19 cellular contexts compared by ENCODE assay signal in the genomic region with DNA sequence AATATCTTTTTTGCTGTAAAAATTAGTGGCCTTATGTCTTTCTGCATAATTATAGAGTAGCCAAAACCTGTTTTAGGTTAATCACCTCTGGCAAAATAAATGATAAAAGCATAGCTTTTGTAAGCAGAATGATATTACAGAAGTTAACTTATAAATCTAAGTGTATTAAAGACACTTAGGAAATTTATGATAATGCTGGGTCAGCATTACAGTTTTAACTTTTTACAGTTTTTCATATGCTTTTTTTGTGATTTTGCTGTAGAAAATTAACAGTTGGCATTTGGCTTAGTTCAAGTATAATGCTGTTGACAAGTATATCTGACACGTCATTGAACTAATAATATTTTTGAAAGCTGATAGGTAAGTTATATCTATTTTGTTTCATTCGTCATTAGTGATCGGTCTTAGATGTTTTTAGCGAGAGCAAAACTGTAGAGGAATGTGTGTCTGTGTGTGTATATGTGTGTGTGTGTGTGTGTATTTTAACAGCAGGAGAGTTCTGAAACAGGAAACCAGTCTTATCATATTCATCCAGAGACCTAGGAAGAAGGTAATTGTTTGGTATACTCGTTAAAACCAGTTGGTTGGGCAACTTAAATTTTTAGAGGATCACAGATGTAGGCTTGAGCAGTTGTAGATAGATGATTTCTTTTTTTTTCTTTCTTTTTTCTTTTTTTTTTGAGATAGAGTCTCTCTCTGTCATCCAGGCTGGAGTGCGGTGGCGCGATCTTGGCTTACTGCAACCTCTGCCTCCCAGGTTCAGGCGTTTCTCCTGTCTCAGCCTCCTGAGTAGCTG. TPM values are rescaled to one million over a fixed set of nuclear protein-coding genes. Genes with fewer than 3 reads are reported as not detected.
A peak's percentile ranks its signal among the peaks of the same experiment; 100 is the strongest.
DNase-seq lines count a peak whose midpoint lies in the region; ATAC-seq, FAIRE-seq and TF ChIP-seq lines count a peak whose summit lies in the region.
"Had no signal": no experiment of that assay in that cellular context is flagged by ENCODE, and none has a peak within 500 bp of the region (broad histone marks: within the 10 kb centered on the region; RNA-seq: fewer than 3 reads in every experiment).

No MANE protein-coding gene starts in this region.

- SMC1A ChIA-PET in GM12878 (lab: Charles Lee; ENCODE audit: uncharacterized antibody, unreplicated experiment): interaction anchor here (0.6 to 2.1 kb wide), 5 partner anchors 27 to 57 kb away, joined by 3 to 6 read pairs (median 3); no protein-coding TSS in a partner anchor

- TF ChIP-seq EP300 in GM12878 (IDR thresholded peaks at IDR 0.05; ENCODE audit: borderline replicate concordance in 1 of 2, control insufficient read depth in 1 of 2, low read depth in 2 of 2, low read length in 2 of 2): no peak

- peaks cover 0 to 19% of the 10 kb centered on the region in 2 experiments; a peak in 2 of 4 replicates for H3K36me3 ChIP-seq in GM12878 (ENCODE audit: control insufficient read depth in 2 of 2, insufficient read depth in 2 of 2, low read length in 1 of 2)
- no peaks in the 10 kb centered on the region for H3K36me3 ChIP-seq in mesendoderm (ENCODE audit: control insufficient read depth, insufficient read depth, low read length)
- H3K36me3 ChIP-seq: ascending aorta had no signal

- peak; percentile 58 for DNase-seq in CMK (ENCODE audit: low read depth)
- DNase-seq in KG1 (lab: John Stamatoyannopoulos, UW): peak; percentile 48
- DNase-seq in GM12878 (ENCODE audit: low read depth, low spot score): no peak
- peak; percentile 22 for DNase-seq in mesendoderm
- no peak for DNase-seq in NCI-H2081 (lab: John Stamatoyannopoulos, UW)
- DNase-seq in NCI-H1092 treated with DMSO at 0.1 percent for 48 hours (lab: John Stamatoyannopoulos, UW): no peak
- DNase-seq in globus pallidus (ENCODE audit: low spot score): no peak
- no peak for DNase-seq in stimulated activated CD4-positive, alpha-beta T cell treated with anti-CD3 and anti-CD28 coated beads, Interleukin-4, amount 100 ng/mL, for 24 hours
- DNase-seq: activated CD4-positive, alpha-beta T cell treated with anti-CD3 and anti-CD28 coated beads, Interleukin-2, amount 50 U/mL, for 1 hour; effector memory CD4-positive, alpha-beta T cell; EL; kidney glomerular epithelial cell; MG63; NCI-H345; stimulated activated CD4-positive, alpha-beta T cell treated with anti-CD3 and anti-CD28 coated beads, Interleukin-2, amount 100 ng/mL, for 24 hours; T-helper 1 cell had no signal

- FAIRE-seq in GM12878 (lab: Jason Lieb, UNC): no peak
- FAIRE-seq: urothelium cell line had no signal

- H3K27me3 ChIP-seq in GM12878 (replicated peaks in 1 of 2; ENCODE audit: control insufficient read depth in 2 of 2, insufficient read depth in 2 of 2, low read length in 1 of 2) (no peaks in the 10 kb centered on the region), mesendoderm (ENCODE audit: insufficient read depth, low read length, poor library complexity) (no peaks in the 10 kb centered on the region)
- H3K27me3 ChIP-seq: ascending aorta, BLaER1, MG63 had no signal

- no peak overlapping the region for H2BK120ac ChIP-seq in mesendoderm (ENCODE audit: low read depth, low read length)

- RAD21 ChIA-PET in GM12878 (lab: Charles Lee; ENCODE audit: unreplicated experiment): no interaction called here

- no peak overlapping the region for H2AK5ac ChIP-seq in mesendoderm (ENCODE audit: low read length)

- in situ Hi-C loops in GM12878 (cut with MboI): no loop called here

- no peak for TF ChIP-seq CTCF in GM12878 (IDR thresholded peaks at IDR 0.05 in 2 of 3, conservative IDR thresholded peaks at IDR 0.05 in 1 of 3; ENCODE audit: control insufficient read depth in 2 of 3, extremely low read depth in 1 of 3, insufficient read depth in 1 of 3, low read depth in 3 of 3, low read length in 3 of 3)

- H3K4me2 ChIP-seq in GM12878 (ENCODE audit: control insufficient read depth, insufficient read depth) (0 out of 2 replicates have a peak overlapping the region, but pooled peaks have one; percentile 22), mesendoderm (ENCODE audit: low read length) (no peak overlapping the region)
- H3K4me2 ChIP-seq: BLaER1 had no signal

- H2AFZ ChIP-seq in GM12878 (ENCODE audit: control insufficient read depth, low read depth, low read length): no peak overlapping the region

- H3K9ac ChIP-seq in GM12878 (ENCODE audit: control insufficient read depth, insufficient read depth, low read length) (no peak overlapping the region), mesendoderm (ENCODE audit: low read length) (no peak overlapping the region)
- H3K9ac ChIP-seq: BLaER1 had no signal

- ATAC-seq in GM12878: no peak

- H3K4me3 ChIP-seq in GM12878: no peak overlapping the region
- H3K4me3 ChIP-seq in mesendoderm (ENCODE audit: low read length): no peak overlapping the region
- H3K4me3 ChIP-seq: ascending aorta, BLaER1, MG63 had no signal

- peaks cover 93% of the 10 kb centered on the region for H3K79me2 ChIP-seq in GM12878 (ENCODE audit: control insufficient read depth, insufficient read depth, low read length)
- H3K79me2 ChIP-seq in mesendoderm (ENCODE audit: control insufficient read depth, insufficient read depth, low read length): no peaks in the 10 kb centered on the region

- intact Hi-C loops in GM12878 (cut with micrococcal nuclease; ENCODE audit: unreplicated experiment): no loop called here

- TF ChIP-seq POLR2A in GM12878 (IDR thresholded peaks at IDR 0.05; ENCODE audit: low read depth, low read length): no peak

- no peak overlapping the region for H4K8ac ChIP-seq in mesendoderm (ENCODE audit: low read depth, low read length)

- no peak overlapping the region for H4K5ac ChIP-seq in mesendoderm (ENCODE audit: low read length)

- no peaks in the 10 kb centered on the region; the same call in 1 of the 2 replicates for H4K20me1 ChIP-seq in GM12878 (ENCODE audit: control insufficient read depth, insufficient read depth)

- no peak overlapping the region for H2BK15ac ChIP-seq in mesendoderm (replicated peaks; ENCODE audit: low read depth)

- no peak overlapping the region for H3K23ac ChIP-seq in mesendoderm (ENCODE audit: low read length)

- BruUV-seq in GM12878 (replicated peaks; lab: Mats Ljungman, UMichigan): no TSS peak

- H3K4me1 ChIP-seq in GM12878 (ENCODE audit: control insufficient read depth, insufficient read depth, low read length) (no peaks in the 10 kb centered on the region), mesendoderm (ENCODE audit: control insufficient read depth, low read depth, low read length) (no peaks in the 10 kb centered on the region)
- H3K4me1 ChIP-seq: BLaER1 had no signal

- TF ChIP-seq RAD21 in GM12878 (IDR thresholded peaks at IDR 0.05; ENCODE audit: insufficient read depth, low read depth, low read length): no peak

- no peak overlapping the region for H3K18ac ChIP-seq in mesendoderm (ENCODE audit: low read length)

- H3K27ac ChIP-seq in GM12878 (ENCODE audit: control insufficient read depth, insufficient read depth): no peak overlapping the region
- H3K27ac ChIP-seq in mesendoderm (ENCODE audit: low read depth, low read length): no peak overlapping the region
- H3K27ac ChIP-seq: ascending aorta, BLaER1 had no signal

- no peak overlapping the region for H3K56ac ChIP-seq in mesendoderm (ENCODE audit: low read length)

- no peak overlapping the region for H3K4ac ChIP-seq in mesendoderm (ENCODE audit: low read depth, low read length)

- no peaks in the 10 kb centered on the region for H3K79me1 ChIP-seq in mesendoderm (ENCODE audit: low read length)

- POLR2A ChIA-PET in GM12878 (lab: Charles Lee): interaction anchor here (2.9 kb wide), 1 partner anchor 16 kb away, joined by 7 read pairs; a partner anchor contains a TSS

- CTCF ChIA-PET in GM12878 (lab: Yijun Ruan, JAX): no interaction called here

- peaks cover 14% of the 10 kb centered on the region for H3K9me3 ChIP-seq in GM12878 (replicated peaks; ENCODE audit: control insufficient read depth, insufficient read depth, low read length)
- H3K9me3 ChIP-seq: ascending aorta, MG63 had no signal

- WGBS in GM12878 (ENCODE audit: insufficient coverage, insufficient replicate concordance, low lambda C conversion rate, missing lambda C conversion rate): 91% methylated on average over 9 of the region's 9 CpGs
- no CpG with 5 or more reads among the region's 9 CpGs for WGBS in mesendoderm (ENCODE audit: extremely low coverage, insufficient coverage, low lambda C conversion rate)

- no peak overlapping the region for H2BK5ac ChIP-seq in mesendoderm (ENCODE audit: low read length)

RNA-seq across cellular contexts. Expression of a gene that starts 15.4 kb away (rescaled TPM):
- total RNA-seq in GM12878 (2013; cell fraction: nucleolus; rRNA removed): 856 and 868 TPM in 2 replicates
- total RNA-seq in GM12878 (2014; rRNA removed) (83.1 and 113 TPM in 2 replicates), GM12878 (2014; rRNA removed; fragmentation: Illumina TruSeq; extraction: Trizol) (175 and 183 TPM in 2 replicates), GM12878 (2021) (87.5 and 94.9 TPM in 2 replicates)
- 24.4 TPM for polyA plus RNA-seq in GM12878 (2011; ENCODE audit: low read depth)
- polyA plus RNA-seq in GM12878 (2011; rRNA removed) (94.3 and 180 TPM in 2 replicates), GM12878 (2014; fragmentation: Illumina TruSeq; extraction: Trizol) (53.0 and 67.7 TPM in 2 replicates), GM12878 (2014; fragmentation: Nextera tagmentation; extraction: Ambion mirVana) (10 to 100 TPM; 26.1 to 59.5 TPM), GM12878 (2014; rRNA removed) (35.0 and 45.0 TPM in 2 replicates), GM12878 (2016; fragmentation: Nextera tagmentation; extraction: Ambion mirVana) (10 to 100 TPM; 49.5 to 56.8 TPM)
- 19.9 and 22.4 TPM in 2 replicates for polyA plus RNA-seq in GM12878 (2011; cell fraction: cytosol; rRNA removed)
- 52.2 and 61.7 TPM in 2 replicates for polyA plus RNA-seq in GM12878 (2011; cell fraction: nucleus; rRNA removed)
- 100 and 102 TPM in 2 replicates for polyA plus RNA-seq in GM12878 (2012)
- polyA minus RNA-seq in GM12878 (2011; rRNA and poly(A)+ RNA removed): 143 and 199 TPM in 2 replicates
- 54.9 and 66.1 TPM in 2 replicates for polyA minus RNA-seq in GM12878 (2011; cell fraction: cytosol; rRNA and poly(A)+ RNA removed)
- 165 and 285 TPM in 2 replicates for polyA minus RNA-seq in GM12878 (2011; cell fraction: nucleus; rRNA and poly(A)+ RNA removed)
- polyA plus RNA-seq in mesendoderm (2013, experiment 1 of 2): 18.5 TPM
- polyA plus RNA-seq in mesendoderm (2013, experiment 2 of 2): 18.1 TPM

RNA-seq across cellular contexts. Expression of a gene that starts 15.5 kb away (rescaled TPM):
- 3.1 and 3.4 TPM in 2 replicates for total RNA-seq in GM12878 (2013; cell fraction: nucleolus; rRNA removed)
- 1.4 and 1.7 TPM in 2 replicates for total RNA-seq in GM12878 (2014; rRNA removed)
- total RNA-seq in GM12878 (2014; rRNA removed; fragmentation: Illumina TruSeq; extraction: Trizol): 1.5 TPM in 2 replicates
- 1.9 and 2.0 TPM in 2 replicates for total RNA-seq in GM12878 (2021)
- 0.62 TPM for polyA plus RNA-seq in GM12878 (2011; ENCODE audit: low read depth)
- 0.86 and 0.87 TPM in 2 replicates for polyA plus RNA-seq in GM12878 (2011; rRNA removed)
- 0.91 and 1.0 TPM in 2 replicates for polyA plus RNA-seq in GM12878 (2011; cell fraction: cytosol; rRNA removed)
- polyA plus RNA-seq in GM12878 (2011; cell fraction: nucleus; rRNA removed): 1.3 and 1.7 TPM in 2 replicates
- 0.99 and 1.5 TPM in 2 replicates for polyA plus RNA-seq in GM12878 (2012)
- 1.7 and 2.1 TPM in 2 replicates for polyA plus RNA-seq in GM12878 (2014; fragmentation: Illumina TruSeq; extraction: Trizol)
- polyA plus RNA-seq in GM12878 (2014; fragmentation: Nextera tagmentation; extraction: Ambion mirVana): 1 to 10 TPM; 2.0 to 2.1 TPM
- 1.1 TPM in 2 replicates for polyA plus RNA-seq in GM12878 (2014; rRNA removed)
- polyA plus RNA-seq in GM12878 (2016; fragmentation: Nextera tagmentation; extraction: Ambion mirVana): 1 to 10 TPM; 1.8 to 2.2 TPM
- 2.0 and 2.2 TPM in 2 replicates for polyA minus RNA-seq in GM12878 (2011; rRNA and poly(A)+ RNA removed)
- 0.94 and 1.3 TPM in 2 replicates for polyA minus RNA-seq in GM12878 (2011; cell fraction: cytosol; rRNA and poly(A)+ RNA removed)
- 3.6 and 5.4 TPM in 2 replicates for polyA minus RNA-seq in GM12878 (2011; cell fraction: nucleus; rRNA and poly(A)+ RNA removed)
- polyA plus RNA-seq in mesendoderm (2013, experiment 1 of 2): 0.11 TPM
- 0.15 TPM for polyA plus RNA-seq in mesendoderm (2013, experiment 2 of 2)
- total RNA-seq: ascending aorta had no signal

Comparison
In these comparisons a context has a peak if more than half of its experiments do, and no peak if none do; other contexts are left out.
1. DNase-seq: peak in CMK (single experiment), KG1 (single experiment) and mesendoderm (single experiment); none in GM12878 (single experiment), NCI-H2081 (0 of 2), NCI-H1092 treated with DMSO at 0.1 percent for 48 hours (single experiment), globus pallidus (single experiment) and stimulated activated CD4-positive, alpha-beta T cell treated with anti-CD3 and anti-CD28 coated beads, Interleukin-4, amount 100 ng/mL, for 24 hours (single experiment).